In the genomic region with DNA sequence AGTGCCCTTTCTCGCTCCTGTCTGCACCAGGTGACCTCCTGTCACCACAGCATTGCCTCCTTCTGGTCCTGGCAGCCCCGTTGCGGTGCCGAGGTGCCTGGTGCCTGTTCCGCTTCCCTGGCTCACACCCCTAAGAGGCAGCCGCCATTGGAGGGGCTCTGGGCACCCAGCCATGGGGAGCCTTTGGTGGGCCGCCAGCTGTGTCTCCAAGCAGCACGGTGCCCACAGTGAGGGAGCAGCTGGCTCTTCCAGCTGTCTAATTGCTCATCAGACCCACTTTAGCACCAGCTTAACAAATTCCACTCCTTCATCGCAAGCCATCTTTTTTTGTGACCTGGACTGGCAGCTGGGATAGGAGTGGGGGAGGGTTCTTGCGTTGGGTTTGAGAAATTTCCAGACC, we compare ENCODE assay signal across 18 cellular contexts.
DNase-seq lines count a peak whose midpoint lies in the region; TF ChIP-seq lines count a peak whose summit lies in the region.
"Had no signal": no experiment of that assay in that cellular context is flagged by ENCODE, and none has a peak within 500 bp of the region (broad histone marks: within the 10 kb centered on the region; RNA-seq: fewer than 3 reads in every experiment).

No MANE protein-coding gene starts in this region.

- H3K9me3 Mint-ChIP-seq in nephron = no peaks in the 10 kb centered on the region
- H3K9me3 Mint-ChIP-seq: activated naive CD4-positive, alpha-beta T cell treated with anti-CD3 and anti-CD28 coated beads, Interleukin-2, amount 50 U/mL, for 72 hours had no signal

- no peak for TF ChIP-seq CTCF in nephron (IDR thresholded peaks at IDR 0.05; ENCODE audit: unreplicated experiment in 3 of 3)

- no peaks in the 10 kb centered on the region for H3K36me3 Mint-ChIP-seq in nephron (ENCODE audit: low read depth)
- H3K36me3 Mint-ChIP-seq: activated naive CD4-positive, alpha-beta T cell treated with anti-CD3 and anti-CD28 coated beads, Interleukin-2, amount 50 U/mL, for 72 hours had no signal

- DNase-seq in NCI-H2107 treated with DMSO at 0.1 percent for 48 hours (lab: John Stamatoyannopoulos, UW; ENCODE audit: unreplicated experiment) = peak; percentile 32
- no peak for DNase-seq in NCI-H2107 (lab: John Stamatoyannopoulos, UW)
- DNase-seq in NCI-H1105 treated with DMSO at 0.1 percent for 48 hours (lab: John Stamatoyannopoulos, UW) = peak; percentile 97
- DNase-seq in NCI-H524 treated with DMSO at 0.1 percent for 48 hours (lab: John Stamatoyannopoulos, UW) = peak; percentile 97
- no peak for DNase-seq in AML-193 (lab: John Stamatoyannopoulos, UW)
- no peak for DNase-seq in SKM-1 treated with dmso at 0.1 percent for 144 hours (lab: John Stamatoyannopoulos, UW; ENCODE audit: unreplicated experiment)
- no peak for DNase-seq in CD1c-positive myeloid dendritic cell (ENCODE audit: extremely low spot score)
- DNase-seq: activated CD4-positive, alpha-beta T cell treated with anti-CD3 and anti-CD28 coated beads for 4 hours; BE2C; esophagus squamous epithelium; GF-D8; GM23248; kidney; MG63; stimulated activated CD4-positive, alpha-beta T cell treated with anti-CD3 and anti-CD28 coated beads, Interleukin-15, amount 100 ng/mL, for 24 hours; uterus had no signal

- peak overlapping the region in 2 of 3 experiments; percentile 33 to 66 for H3K27ac Mint-ChIP-seq in nephron

- no peak overlapping the region for H3K4me3 Mint-ChIP-seq in nephron

- peaks cover 4% of the 10 kb centered on the region for H3K27me3 Mint-ChIP-seq in nephron (ENCODE audit: low read depth)

- H3K4me1 Mint-ChIP-seq in nephron = peaks cover 63% of the 10 kb centered on the region

Comparison
In these comparisons a context has a peak if more than half of its experiments do, and no peak if none do; other contexts are left out.
1. DNase-seq: peak in NCI-H2107 treated with DMSO at 0.1 percent for 48 hours (single experiment), NCI-H1105 treated with DMSO at 0.1 percent for 48 hours (single experiment) and NCI-H524 treated with DMSO at 0.1 percent for 48 hours (single experiment); none in NCI-H2107 (single experiment), AML-193 (0 of 2), SKM-1 treated with dmso at 0.1 percent for 144 hours (single experiment) and CD1c-positive myeloid dendritic cell (single experiment).